In the genomic region with DNA sequence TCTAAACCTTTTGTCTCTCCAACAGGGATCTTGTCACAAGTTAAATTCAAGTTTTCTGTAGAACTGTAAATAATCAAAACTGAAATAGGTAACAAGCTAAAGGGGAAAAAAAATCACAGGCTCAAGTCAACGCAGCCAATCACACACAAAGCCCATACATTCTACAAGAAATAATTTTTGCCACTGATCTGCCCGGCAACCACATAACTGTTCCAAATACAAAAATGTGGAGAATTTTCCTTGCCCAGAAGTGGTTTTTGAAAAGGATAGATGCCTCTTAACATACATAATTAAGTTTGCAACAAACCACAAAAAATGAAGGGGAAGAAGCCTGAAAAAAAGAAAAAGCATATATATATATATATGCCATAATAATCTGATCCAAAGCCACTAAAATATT, we compare ENCODE assay signal across 30 cellular contexts.
"Had no signal": no experiment of that assay in that cellular context is flagged by ENCODE, and none has a peak within 500 bp of the region (broad histone marks: within the 10 kb centered on the region; RNA-seq: fewer than 3 reads in every experiment).

No MANE protein-coding gene starts in this region.

- H3K27ac Mint-ChIP-seq: activated CD4-positive, alpha-beta memory T cell treated with anti-CD3 and anti-CD28 coated beads for 36 hours; activated CD4-positive, alpha-beta T cell treated with anti-CD3 and anti-CD28 coated beads, Interleukin-2, amount 10 ng/mL, durations not matched to agents 24 days and 14 days; activated naive CD4-positive, alpha-beta T cell treated with anti-CD3 and anti-CD28 coated beads, Interleukin-2, amount 10 ng/mL, durations not matched to agents 7 days and 5 days; activated T-helper 1 cell treated with anti-CD3 and anti-CD28 coated beads, Interleukin-12 subunit alpha, Interleukin-12 subunit beta, Interleukin-2, Interleukin-4 antibody, amounts not matched to agents 30 ng/mL and 10 ng/mL and 1 ng/mL, durations not matched to agents 14 hours and 24 hours and 36 hours; mesothelial cell of epicardium; naive thymus-derived CD4-positive, alpha-beta T cell; stimulated activated naive B cell treated with anti-CD40 and anti-IgM and Interleukin-4, amounts not matched to agents 10 μg/mL and 1 μg/mL and 100 μg/mL, for 72 hours; T-helper 1 cell treated with Interleukin-12 subunit alpha and Interleukin-12 subunit beta and Interleukin-4 antibody, amounts not matched to agents 30 μg/mL and 1 μg/mL, for 36 hours had no signal

- H3K27ac ChIP-seq: pancreas, right atrium auricular region, stomach, tibial artery, VCaP had no signal

- H3K9me3 Mint-ChIP-seq: activated CD4-positive, alpha-beta memory T cell treated with anti-CD3 and anti-CD28 coated beads for 36 hours; activated CD4-positive, alpha-beta T cell treated with anti-CD3 and anti-CD28 coated beads, Interleukin-2, amount 10 ng/mL, durations not matched to agents 24 days and 14 days; activated naive CD4-positive, alpha-beta T cell treated with anti-CD3 and anti-CD28 coated beads, Interleukin-2, amount 10 ng/mL, durations not matched to agents 7 days and 5 days; activated T-helper 1 cell treated with anti-CD3 and anti-CD28 coated beads, Interleukin-12 subunit alpha, Interleukin-12 subunit beta, Interleukin-2, Interleukin-4 antibody, amounts not matched to agents 30 ng/mL and 10 ng/mL and 1 ng/mL, durations not matched to agents 14 hours and 24 hours and 36 hours; central memory CD8-positive, alpha-beta T cell; mesothelial cell of epicardium; naive thymus-derived CD4-positive, alpha-beta T cell; stimulated activated naive B cell treated with anti-CD40 and anti-IgM and Interleukin-4, amounts not matched to agents 10 μg/mL and 1 μg/mL and 100 μg/mL, for 72 hours; T-helper 1 cell treated with Interleukin-12 subunit alpha and Interleukin-12 subunit beta and Interleukin-4 antibody, amounts not matched to agents 30 μg/mL and 1 μg/mL, for 36 hours had no signal

- FAIRE-seq: bronchial epithelial cell, keratinocyte, pancreas, TTC549 had no signal

- H3K36me3 ChIP-seq: colonic mucosa had no signal

- H3K4me1 Mint-ChIP-seq: activated CD4-positive, alpha-beta T cell treated with anti-CD3 and anti-CD28 coated beads, Interleukin-2, amount 10 ng/mL, durations not matched to agents 24 days and 14 days; activated naive CD4-positive, alpha-beta T cell treated with anti-CD3 and anti-CD28 coated beads, Interleukin-2, amount 10 ng/mL, durations not matched to agents 7 days and 5 days; central memory CD8-positive, alpha-beta T cell; mesothelial cell of epicardium had no signal

- H3K27me3 Mint-ChIP-seq: activated CD4-positive, alpha-beta memory T cell treated with anti-CD3 and anti-CD28 coated beads for 36 hours; activated CD4-positive, alpha-beta T cell treated with anti-CD3 and anti-CD28 coated beads, Interleukin-2, amount 10 ng/mL, durations not matched to agents 24 days and 14 days; activated naive CD4-positive, alpha-beta T cell treated with anti-CD3 and anti-CD28 coated beads, Interleukin-2, amount 10 ng/mL, durations not matched to agents 7 days and 5 days; central memory CD8-positive, alpha-beta T cell; naive thymus-derived CD4-positive, alpha-beta T cell; stimulated activated naive B cell treated with anti-CD40 and anti-IgM and Interleukin-4, amounts not matched to agents 10 μg/mL and 1 μg/mL and 100 μg/mL, for 72 hours had no signal

- H3K4me3 Mint-ChIP-seq: activated CD4-positive, alpha-beta memory T cell treated with anti-CD3 and anti-CD28 coated beads for 36 hours; activated CD4-positive, alpha-beta T cell treated with anti-CD3 and anti-CD28 coated beads, Interleukin-2, amount 10 ng/mL, durations not matched to agents 24 days and 14 days; activated naive CD4-positive, alpha-beta T cell treated with anti-CD3 and anti-CD28 coated beads, Interleukin-2, amount 10 ng/mL, durations not matched to agents 7 days and 5 days; activated T-helper 1 cell treated with anti-CD3 and anti-CD28 coated beads, Interleukin-12 subunit alpha, Interleukin-12 subunit beta, Interleukin-2, Interleukin-4 antibody, amounts not matched to agents 30 ng/mL and 10 ng/mL and 1 ng/mL, durations not matched to agents 14 hours and 24 hours and 36 hours; central memory CD8-positive, alpha-beta T cell; mesothelial cell of epicardium; naive thymus-derived CD4-positive, alpha-beta T cell; stimulated activated naive B cell treated with anti-CD40 and anti-IgM and Interleukin-4, amounts not matched to agents 10 μg/mL and 1 μg/mL and 100 μg/mL, for 72 hours; T-helper 1 cell treated with Interleukin-12 subunit alpha and Interleukin-12 subunit beta and Interleukin-4 antibody, amounts not matched to agents 30 μg/mL and 1 μg/mL, for 36 hours had no signal

- H3K4me3 ChIP-seq: colonic mucosa, gastrocnemius medialis, pancreas, right atrium auricular region, stomach, tibial artery had no signal

- DNase-seq: activated CD4-positive, alpha-beta memory T cell treated with anti-CD3 and anti-CD28 coated beads for 36 hours; activated CD4-positive, alpha-beta T cell treated with anti-CD3 and anti-CD28 coated beads, Interleukin-2, amount 10 ng/mL, durations not matched to agents 24 days and 14 days; activated CD4-positive, CD25-positive, alpha-beta regulatory T cell treated with anti-CD3 and anti-CD28 coated beads, Interleukin-2, amount 50 U/mL, for 72 hours; activated CD8-positive, alpha-beta memory T cell treated with anti-CD3 and anti-CD28 coated beads, Interleukin-2, amount 50 U/mL, for 4 hours; activated gamma-delta T cell; activated naive CD4-positive, alpha-beta T cell treated with anti-CD3 and anti-CD28 coated beads, Interleukin-2, amount 10 ng/mL, durations not matched to agents 7 days and 5 days; activated T-cell treated with anti-CD3 and anti-CD28 coated beads, Interleukin-2, amount 50 U/mL, for 1 hour; colonic mucosa; effector memory CD4-positive, alpha-beta T cell; gastrocnemius medialis; glutamatergic neuron; left cardiac atrium; left ventricle myocardium superior; naive thymus-derived CD4-positive, alpha-beta T cell; pancreas; stimulated activated CD4-positive, alpha-beta T cell treated with anti-CD3 and anti-CD28 coated beads, Interleukin-15, amount 100 ng/mL, for 24 hours; stimulated activated CD4-positive, alpha-beta T cell treated with anti-CD3 and anti-CD28 coated beads, Interleukin-2, amount 100 ng/mL, for 24 hours; stimulated activated naive B cell treated with anti-CD40 and anti-IgM and Interleukin-4, amounts not matched to agents 10 μg/mL and 1 μg/mL and 100 μg/mL, for 72 hours; stomach; T-helper 9 cell; tibial artery had no signal

- H3K9me3 ChIP-seq: colonic mucosa, gastrocnemius medialis, pancreas, right atrium auricular region, stomach, tibial artery had no signal
